In the genomic region with DNA sequence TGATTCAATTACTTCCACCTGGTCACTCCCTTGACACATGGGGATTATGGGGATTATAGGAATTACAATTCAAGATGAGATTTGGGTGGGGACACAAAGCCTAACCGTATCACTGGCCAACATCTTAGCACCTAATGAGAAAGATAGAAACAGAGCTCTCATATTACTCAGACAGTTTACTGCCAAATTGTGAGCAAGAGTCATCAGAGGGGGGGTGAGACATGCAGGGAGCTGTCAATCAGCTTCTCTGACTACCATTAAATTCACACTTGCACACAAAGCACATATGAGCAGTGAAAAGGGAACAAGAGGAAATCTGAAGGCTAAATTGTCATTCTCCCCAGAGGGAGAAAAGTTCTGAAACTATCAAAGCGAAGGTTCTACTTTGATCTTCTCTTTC, we compare ENCODE assay signal across 19 cellular contexts.
"Had no signal": no experiment of that assay in that cellular context is flagged by ENCODE, and none has a peak within 500 bp of the region (broad histone marks: within the 10 kb centered on the region; RNA-seq: fewer than 3 reads in every experiment).

No MANE protein-coding gene starts in this region.

- H3K27ac ChIP-seq: Peyer's patch had no signal

- H3K36me3 ChIP-seq: Peyer's patch had no signal

- H3K9me3 Mint-ChIP-seq: activated CD4-positive, alpha-beta memory T cell treated with anti-CD3 and anti-CD28 coated beads for 36 hours; activated CD4-positive, alpha-beta T cell treated with anti-CD3 and anti-CD28 coated beads, Interleukin-2, amount 10 ng/mL, durations not matched to agents 7 days and 5 days; activated naive CD4-positive, alpha-beta T cell treated with anti-CD3 and anti-CD28 coated beads for 36 hours; activated T-cell treated with anti-CD3 and anti-CD28 coated beads, Interleukin-2, amount 50 U/mL, for 4 hours; activated T-helper 17 cell treated with anti-CD3 and anti-CD28 coated beads, Interleukin-2, amount 50 U/mL, for 72 hours had no signal

- H3K4me1 ChIP-seq: Peyer's patch had no signal

- H3K27ac Mint-ChIP-seq: activated CD4-positive, alpha-beta memory T cell treated with anti-CD3 and anti-CD28 coated beads for 36 hours; activated CD4-positive, alpha-beta T cell treated with anti-CD3 and anti-CD28 coated beads, Interleukin-2, amount 10 ng/mL, durations not matched to agents 7 days and 5 days; activated naive CD4-positive, alpha-beta T cell treated with anti-CD3 and anti-CD28 coated beads for 36 hours; activated naive CD8-positive, alpha-beta T cell; activated T-helper 17 cell treated with anti-CD3 and anti-CD28 coated beads, Interleukin-2, amount 50 U/mL, for 72 hours had no signal

- H3K4me3 ChIP-seq: Peyer's patch had no signal

- H3K9me3 ChIP-seq: Peyer's patch had no signal

- H3K36me3 Mint-ChIP-seq: activated CD4-positive, alpha-beta memory T cell treated with anti-CD3 and anti-CD28 coated beads for 36 hours; activated naive CD8-positive, alpha-beta T cell had no signal

- H3K27me3 Mint-ChIP-seq: activated CD4-positive, alpha-beta T cell treated with anti-CD3 and anti-CD28 coated beads, Interleukin-2, amount 10 ng/mL, durations not matched to agents 7 days and 5 days had no signal

- H3K4me1 Mint-ChIP-seq: activated CD4-positive, alpha-beta T cell treated with anti-CD3 and anti-CD28 coated beads, Interleukin-2, amount 10 ng/mL, durations not matched to agents 7 days and 5 days; activated T-helper 17 cell treated with anti-CD3 and anti-CD28 coated beads, Interleukin-2, amount 50 U/mL, for 72 hours had no signal

- H3K27me3 ChIP-seq: Peyer's patch had no signal

- DNase-seq: activated CD4-positive, alpha-beta memory T cell treated with anti-CD3 and anti-CD28 coated beads for 36 hours; activated CD4-positive, alpha-beta T cell treated with anti-CD3 and anti-CD28 coated beads, Interleukin-2, amount 10 ng/mL, durations not matched to agents 7 days and 5 days; activated CD4-positive, CD25-positive, alpha-beta regulatory T cell; activated CD8-positive, alpha-beta memory T cell treated with anti-CD3 and anti-CD28 coated beads for 24 hours; activated gamma-delta T cell; activated naive CD4-positive, alpha-beta T cell treated with anti-CD3 and anti-CD28 coated beads for 36 hours; activated T-cell treated with anti-CD3 and anti-CD28 coated beads, Interleukin-2, amount 50 U/mL, for 4 hours; NCI-H146; NCI-H187 treated with DMSO at 0.1 percent for 48 hours; NCI-H2081 treated with DMSO at 0.1 percent for 48 hours; NCI-H446; NCI-H774; NK-92 treated with Interleukin-12 subunit alpha and Interleukin-12 subunit beta, amount 100 ng/mL, for 24 hours; Peyer's patch; SHP77 treated with DMSO at 0.1 percent for 48 hours; T-helper 2 cell; T1000 had no signal

- H3K4me3 Mint-ChIP-seq: activated CD4-positive, alpha-beta memory T cell treated with anti-CD3 and anti-CD28 coated beads for 36 hours; activated CD4-positive, alpha-beta T cell treated with anti-CD3 and anti-CD28 coated beads, Interleukin-2, amount 10 ng/mL, durations not matched to agents 7 days and 5 days; activated naive CD4-positive, alpha-beta T cell treated with anti-CD3 and anti-CD28 coated beads for 36 hours; activated naive CD8-positive, alpha-beta T cell; activated T-cell treated with anti-CD3 and anti-CD28 coated beads, Interleukin-2, amount 50 U/mL, for 4 hours; activated T-helper 17 cell treated with anti-CD3 and anti-CD28 coated beads, Interleukin-2, amount 50 U/mL, for 72 hours had no signal
